13 cellular contexts compared by ENCODE assay signal in genomic region chr13:95260031-95260525, GRCh38. TPM values are rescaled to one million over a fixed set of nuclear protein-coding genes. Genes with fewer than 3 reads are reported as not detected.
A peak's percentile ranks its signal among the peaks of the same experiment; 100 is the strongest.
DNase-seq lines count a peak whose midpoint lies in the region; ATAC-seq and TF ChIP-seq lines count a peak whose summit lies in the region.
"Had no signal": no experiment of that assay in that cellular context is flagged by ENCODE, and none has a peak within 500 bp of the region (broad histone marks: within the 10 kb centered on the region; RNA-seq: fewer than 3 reads in every experiment).

No MANE protein-coding gene starts in this region.

- no peaks in the 10 kb centered on the region for H3K9me3 Mint-ChIP-seq in activated B cell treated with CpG ODN at 0.5 μM for 24 hours
- H3K9me3 Mint-ChIP-seq: CD4-positive, alpha-beta memory T cell had no signal

- ATAC-seq in GM18520 (IDR thresholded peaks at IDR 0.05; ENCODE audit: unreplicated experiment) = peak; percentile 72
- peak; percentile 46 for ATAC-seq in GM21423 (IDR thresholded peaks at IDR 0.05; ENCODE audit: unreplicated experiment)
- ATAC-seq in HG03025 (IDR thresholded peaks at IDR 0.05; ENCODE audit: low FRiP score, unreplicated experiment) = peak; percentile 50
- no peak for ATAC-seq in activated B cell treated with CpG ODN at 0.5 μM for 24 hours (ENCODE audit: low read depth)

- CTCF ChIA-PET in activated B cell treated with CpG ODN at 0.5 μM for 24 hours (lab: Charles Lee) = interaction anchor here (1.0 kb wide), 2 partner anchors 9 to 21 kb away, joined by 3 read pairs; no protein-coding TSS in a partner anchor

- intact Hi-C loops in activated B cell treated with CpG ODN at 0.5 μM for 24 hours (cut with micrococcal nuclease) (no loop called here), testis (cut with DNase I; ENCODE audit: low total_unique reads) (no loop called here)

- H3K36me3 Mint-ChIP-seq in activated B cell treated with CpG ODN at 0.5 μM for 24 hours (ENCODE audit: low read depth) = peaks cover 5% of the 10 kb centered on the region

- no peak for DNase-seq in activated B cell treated with CpG ODN at 0.5 μM for 24 hours
- no peak for DNase-seq in testis
- no peak for DNase-seq in foreskin fibroblast
- DNase-seq in NCI-H345 treated with DMSO at 0.1 percent for 48 hours (lab: John Stamatoyannopoulos, UW; ENCODE audit: unreplicated experiment) = no peak
- DNase-seq in activated CD4-positive, CD25-positive, alpha-beta regulatory T cell (lab: John Stamatoyannopoulos, UW) = no peak
- DNase-seq: CD4-positive, alpha-beta memory T cell; effector memory CD4-positive, alpha-beta T cell; head of caudate nucleus; NCI-H146 had no signal

- no peaks in the 10 kb centered on the region for H3K36me3 ChIP-seq in testis (ENCODE audit: low read depth, missing control alignments)
- H3K36me3 ChIP-seq: prostate gland had no signal

- H3K27me3 Mint-ChIP-seq in activated B cell treated with CpG ODN at 0.5 μM for 24 hours = no peaks in the 10 kb centered on the region
- H3K27me3 Mint-ChIP-seq: CD4-positive, alpha-beta memory T cell had no signal

- H3K27me3 ChIP-seq in testis = no peaks in the 10 kb centered on the region

- TF ChIP-seq POLR2A in testis (IDR thresholded peaks at IDR 0.05) = no peak

- H3K4me3 Mint-ChIP-seq in activated B cell treated with CpG ODN at 0.5 μM for 24 hours = no peak overlapping the region
- H3K4me3 Mint-ChIP-seq: CD4-positive, alpha-beta memory T cell had no signal

- peak overlapping the region; percentile 7 for H3K27ac Mint-ChIP-seq in activated B cell treated with CpG ODN at 0.5 μM for 24 hours
- H3K27ac Mint-ChIP-seq: CD4-positive, alpha-beta memory T cell had no signal

- 93 to 97% methylated on average over 7 of the region's 7 CpGs for WGBS in testis, 2 donors

- H3K4me1 ChIP-seq in testis = no peaks in the 10 kb centered on the region
- H3K4me1 ChIP-seq: prostate gland had no signal

- peaks cover 10% of the 10 kb centered on the region for H3K4me1 Mint-ChIP-seq in activated B cell treated with CpG ODN at 0.5 μM for 24 hours

- POLR2A ChIA-PET in activated B cell treated with CpG ODN at 0.5 μM for 24 hours (lab: Charles Lee) = no interaction called here

- no peak for TF ChIP-seq CTCF in activated B cell treated with CpG ODN at 0.5 μM for 24 hours (IDR thresholded peaks at IDR 0.05)
- TF ChIP-seq CTCF in testis (IDR thresholded peaks at IDR 0.05) = no peak
- no peak for TF ChIP-seq CTCF in foreskin fibroblast (IDR thresholded peaks at IDR 0.05; ENCODE audit: low read depth, low read length)

- no peaks in the 10 kb centered on the region for H3K9me3 ChIP-seq in testis
- H3K9me3 ChIP-seq: prostate gland had no signal

- H3K4me3 ChIP-seq in testis = no peak overlapping the region
- no peak overlapping the region for H3K4me3 ChIP-seq in foreskin fibroblast (ENCODE audit: low read depth in 1 of 2, low read length in 2 of 2)
- H3K4me3 ChIP-seq: prostate gland had no signal

- no peak overlapping the region for H3K27ac ChIP-seq in testis
- H3K27ac ChIP-seq: prostate gland had no signal

RNA-seq across cellular contexts. Expression of gene ABCC4, which starts 41.2 kb away (rescaled TPM):
- total RNA-seq in activated B cell treated with CpG ODN at 0.5 μM for 24 hours = 10.8 and 11.7 TPM in 2 replicates
- total RNA-seq in testis = 10 to 100 TPM; 14.9 to 23.5 TPM
- polyA plus RNA-seq in testis (ENCODE audit: insufficient read depth, low read depth, low replicate concordance) = 11.0 TPM
